In the genomic region with DNA sequence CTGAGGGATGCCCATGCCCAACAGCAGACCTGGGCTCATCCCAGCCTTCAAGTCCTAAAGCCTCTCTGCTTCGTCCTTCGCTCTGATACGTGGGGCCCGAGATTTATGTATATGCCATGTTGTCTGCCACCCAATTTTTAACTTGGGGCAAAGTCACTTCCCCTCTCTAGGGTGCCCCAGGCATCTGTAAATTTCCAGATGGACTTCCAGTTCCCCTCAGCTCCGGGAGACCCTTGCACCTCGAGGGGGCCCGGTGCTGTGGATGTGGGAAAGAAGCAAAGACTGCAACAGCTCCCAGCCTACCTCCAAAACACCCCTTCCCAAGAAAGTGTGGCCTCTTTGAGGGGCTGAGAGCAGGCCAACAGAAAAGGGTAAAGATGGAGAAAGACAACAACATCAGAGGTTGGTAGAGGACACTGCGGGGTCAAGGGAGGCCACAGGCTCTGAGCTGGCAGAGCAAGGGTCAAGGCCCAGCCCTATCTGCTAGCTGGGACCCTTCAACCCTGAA, we compare ENCODE assay signal across 17 cellular contexts.
DNase-seq lines count a peak whose midpoint lies in the region; ATAC-seq lines count a peak whose summit lies in the region.
"Had no signal": no experiment of that assay in that cellular context is flagged by ENCODE, and none has a peak within 500 bp of the region (broad histone marks: within the 10 kb centered on the region; RNA-seq: fewer than 3 reads in every experiment).

No MANE protein-coding gene starts in this region.

- H3K27me3 Mint-ChIP-seq in activated naive CD8-positive, alpha-beta T cell, result no peaks in the 10 kb centered on the region
- no peaks in the 10 kb centered on the region for H3K27me3 Mint-ChIP-seq in stimulated activated naive B cell treated with anti-CD40 and anti-IgM and Interleukin-4, amounts not matched to agents 10 μg/mL and 1 μg/mL and 100 μg/mL, for 72 hours

- no peak for ATAC-seq in stimulated activated naive B cell treated with anti-CD40 and anti-IgM and Interleukin-4, amounts not matched to agents 10 μg/mL and 1 μg/mL and 100 μg/mL, for 72 hours (replicated peaks)
- ATAC-seq in HG02798 (IDR thresholded peaks at IDR 0.05; ENCODE audit: poor library complexity, unreplicated experiment), result no peak
- ATAC-seq: A549 had no signal

- no peaks in the 10 kb centered on the region for H3K9me3 Mint-ChIP-seq in activated naive CD8-positive, alpha-beta T cell (ENCODE audit: low read depth)
- peaks cover 0 to 3% of the 10 kb centered on the region in 2 donors for H3K9me3 Mint-ChIP-seq in stimulated activated naive B cell treated with anti-CD40 and anti-IgM and Interleukin-4, amounts not matched to agents 10 μg/mL and 1 μg/mL and 100 μg/mL, for 72 hours

- peak overlapping the region; percentile 58 for H3K27ac Mint-ChIP-seq in activated naive CD8-positive, alpha-beta T cell
- H3K27ac Mint-ChIP-seq in stimulated activated naive B cell treated with anti-CD40 and anti-IgM and Interleukin-4, amounts not matched to agents 10 μg/mL and 1 μg/mL and 100 μg/mL, for 72 hours, result peak overlapping the region; percentile 38

- peaks cover 15% of the 10 kb centered on the region for H3K36me3 Mint-ChIP-seq in activated naive CD8-positive, alpha-beta T cell
- H3K36me3 Mint-ChIP-seq in stimulated activated naive B cell treated with anti-CD40 and anti-IgM and Interleukin-4, amounts not matched to agents 10 μg/mL and 1 μg/mL and 100 μg/mL, for 72 hours, result peaks cover 38 to 57% of the 10 kb centered on the region in 2 donors

- peak; percentile 42 for DNase-seq in activated CD8-positive, alpha-beta memory T cell treated with anti-CD3 and anti-CD28 coated beads, Interleukin-2, amount 50 U/mL, for 48 hours
- DNase-seq in activated CD8-positive, alpha-beta memory T cell treated with anti-CD3 and anti-CD28 coated beads for 24 hours, result no peak
- DNase-seq in mesenteric fat pad (ENCODE audit: low spot score) (peak; percentile 59), pons (ENCODE audit: low spot score) (no peak), ureter (ENCODE audit: low spot score) (no peak)
- no peak for DNase-seq in stimulated activated naive B cell treated with anti-CD40 and anti-IgM and Interleukin-4, amounts not matched to agents 10 μg/mL and 1 μg/mL and 100 μg/mL, for 72 hours
- DNase-seq: activated CD4-positive, alpha-beta T cell treated with anti-CD3 and anti-CD28 coated beads, Interleukin-2, amount 50 U/mL, for 48 hours; HCEC 1CT; kidney glomerular epithelial cell; NCI-H1417; NCI-H2171; NCI-H774; Peyer's patch; stimulated activated CD4-positive, alpha-beta T cell treated with anti-CD3 and anti-CD28 coated beads, Interleukin-4, amount 100 ng/mL, for 24 hours had no signal

- H3K4me3 Mint-ChIP-seq in activated naive CD8-positive, alpha-beta T cell, result no peak overlapping the region
- no peak overlapping the region for H3K4me3 Mint-ChIP-seq in stimulated activated naive B cell treated with anti-CD40 and anti-IgM and Interleukin-4, amounts not matched to agents 10 μg/mL and 1 μg/mL and 100 μg/mL, for 72 hours

- H3K4me1 Mint-ChIP-seq in activated naive CD8-positive, alpha-beta T cell (ENCODE audit: low read depth), result peaks cover 72% of the 10 kb centered on the region
- H3K4me1 Mint-ChIP-seq in stimulated activated naive B cell treated with anti-CD40 and anti-IgM and Interleukin-4, amounts not matched to agents 10 μg/mL and 1 μg/mL and 100 μg/mL, for 72 hours, result peaks cover 64 to 79% of the 10 kb centered on the region in 2 donors

Comparison
In these comparisons a context has a peak if more than half of its experiments do, and no peak if none do; other contexts are left out.
1. DNase-seq: peak in activated CD8-positive, alpha-beta memory T cell treated with anti-CD3 and anti-CD28 coated beads, Interleukin-2, amount 50 U/mL, for 48 hours (single experiment) and mesenteric fat pad (single experiment); none in activated CD8-positive, alpha-beta memory T cell treated with anti-CD3 and anti-CD28 coated beads for 24 hours (single experiment), stimulated activated naive B cell treated with anti-CD40 and anti-IgM and Interleukin-4, amounts not matched to agents 10 μg/mL and 1 μg/mL and 100 μg/mL, for 72 hours (single experiment), pons (single experiment) and ureter (single experiment).